23 cellular contexts compared by ENCODE assay signal in the genomic region with DNA sequence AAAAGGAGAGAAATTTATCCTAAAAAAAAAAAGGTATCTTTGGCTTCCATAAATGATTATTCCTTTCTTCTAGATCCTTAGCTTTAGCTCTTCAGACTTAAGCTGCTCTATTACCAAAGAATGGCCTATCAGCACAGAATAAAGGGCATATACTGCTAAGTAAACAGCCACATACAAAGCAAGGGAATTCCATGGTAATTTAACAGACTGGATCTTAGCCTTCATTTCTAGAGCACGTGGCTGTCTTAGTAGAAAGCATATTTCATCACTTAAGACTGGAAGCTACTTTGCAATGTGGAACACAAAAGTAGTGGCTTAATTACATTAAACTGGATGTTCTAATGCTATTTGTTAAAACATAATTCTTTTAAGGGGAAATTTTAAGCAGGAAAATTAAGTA. TPM values are rescaled to one million over a fixed set of nuclear protein-coding genes. Genes with fewer than 3 reads are reported as not detected.
A peak's percentile ranks its signal among the peaks of the same experiment; 100 is the strongest.
DNase-seq lines count a peak whose midpoint lies in the region; ATAC-seq and TF ChIP-seq lines count a peak whose summit lies in the region.
"Had no signal": no experiment of that assay in that cellular context is flagged by ENCODE, and none has a peak within 500 bp of the region (broad histone marks: within the 10 kb centered on the region; RNA-seq: fewer than 3 reads in every experiment).

No MANE protein-coding gene starts in this region.

- intact Hi-C loops in naive thymus-derived CD4-positive, alpha-beta T cell (cut with micrococcal nuclease): no loop called here

- no peak overlapping the region for H4K8ac ChIP-seq in H9 (replicated peaks; ENCODE audit: insufficient read length, low read depth, low read length)

- H3K4me2 ChIP-seq in H9 (ENCODE audit: insufficient read depth, insufficient read length, low read length) (no peak overlapping the region), neural progenitor cell (peak overlapping the region; percentile 57)
- H3K4me2 ChIP-seq: KMS-11, PC-9 had no signal

- no peaks in the 10 kb centered on the region for H3K23me2 ChIP-seq in H9 (ENCODE audit: insufficient read length, low read depth, low read length, poor library complexity, severe bottlenecking)

- H4K91ac ChIP-seq in H9 (ENCODE audit: insufficient read length, low read depth, low read length): no peak overlapping the region

- H3K56ac ChIP-seq in H9 (ENCODE audit: insufficient read length, low read depth, low read length): no peak overlapping the region

- H3K18ac ChIP-seq in H9 (ENCODE audit: insufficient read length, low read depth, low read length): no peak overlapping the region

- no peak overlapping the region for H2AK5ac ChIP-seq in H9 (ENCODE audit: insufficient read length, low read length)

- H3K4me3 ChIP-seq in HUES48 (ENCODE audit: low read depth, low read length): no peak overlapping the region
- H3K4me3 ChIP-seq in neural progenitor cell: no peak overlapping the region
- H3K4me3 ChIP-seq in naive thymus-derived CD4-positive, alpha-beta T cell (ENCODE audit: low read length): no peak overlapping the region
- H3K4me3 ChIP-seq: PC-9 had no signal

- no peak overlapping the region for H2BK20ac ChIP-seq in H9 (ENCODE audit: low read depth, low read length, poor library complexity, severe bottlenecking)

- H3K27ac Mint-ChIP-seq in H9 (peak overlapping the region in 2 of 3 experiments; percentile 11 to 38; a peak in 1 of 7 replicates), neural progenitor cell (no peak overlapping the region)
- no peak overlapping the region for H3K27ac Mint-ChIP-seq in naive thymus-derived CD4-positive, alpha-beta T cell
- H3K27ac Mint-ChIP-seq: CD4-positive, CD25-positive, alpha-beta regulatory T cell had no signal

- peaks cover 13 to 17% of the 10 kb centered on the region in 2 experiments for H3K4me1 Mint-ChIP-seq in H9
- peaks cover 12% of the 10 kb centered on the region for H3K4me1 Mint-ChIP-seq in neural progenitor cell
- peaks cover 31 to 68% (median 49%) of the 10 kb centered on the region in 7 donors for H3K4me1 Mint-ChIP-seq in naive thymus-derived CD4-positive, alpha-beta T cell

- no peak overlapping the region for H4K5ac ChIP-seq in H9 (ENCODE audit: insufficient read length, low read depth, low read length)

- H3K79me2 ChIP-seq in H9 (ENCODE audit: insufficient read depth, low read length) (no peaks in the 10 kb centered on the region; the same call in 1 of the 2 replicates), neural progenitor cell (ENCODE audit: low read depth) (peaks cover 84% of the 10 kb centered on the region)

- POLR2A ChIA-PET in naive thymus-derived CD4-positive, alpha-beta T cell (lab: Charles Lee): interaction anchor here (0.6 kb wide), 1 partner anchor 94 kb away, joined by 5 read pairs; no protein-coding TSS in a partner anchor

- DNase-seq in H9 (no peak), amniotic epithelial cell (ENCODE audit: low read depth) (peak; percentile 52), neural progenitor cell (ENCODE audit: low spot score) (peak; percentile 10), LoVo (ENCODE audit: low spot score) (no peak), activated gamma-delta T cell treated with Interleukin-2 at 50 U/mL for 16 hours (no peak), NCI-H2196 (lab: John Stamatoyannopoulos, UW; ENCODE audit: unreplicated experiment) (no peak)
- no peak for DNase-seq in naive thymus-derived CD4-positive, alpha-beta T cell
- DNase-seq: CD4-positive, CD25-positive, alpha-beta regulatory T cell; EL; GF-D8; H7; IMR-90; NCI-H1417; NCI-H187 treated with DMSO at 0.1 percent for 48 hours; NCI-H2171; NCI-H748 treated with DMSO at 0.1 percent for 48 hours; PC-9; RPMI8226; SHP77; SW 1271 had no signal

- H3K4me3 Mint-ChIP-seq in H9: no peak overlapping the region
- H3K4me3 Mint-ChIP-seq in neural progenitor cell: no peak overlapping the region
- H3K4me3 Mint-ChIP-seq in naive thymus-derived CD4-positive, alpha-beta T cell: no peak overlapping the region
- H3K4me3 Mint-ChIP-seq: CD4-positive, CD25-positive, alpha-beta regulatory T cell had no signal

- no peak for ATAC-seq in naive thymus-derived CD4-positive, alpha-beta T cell

- no CpG with 5 or more reads among the region's 1 CpG for WGBS in H9 (ENCODE audit: extremely low coverage, insufficient read length, low lambda C conversion rate)

- H3K27me3 ChIP-seq in H9 (ENCODE audit: insufficient read depth, low read length) (no peaks in the 10 kb centered on the region), HUES48 (ENCODE audit: control insufficient read depth, insufficient read depth, low read length) (no peaks in the 10 kb centered on the region), neural progenitor cell (no peaks in the 10 kb centered on the region)
- no peaks in the 10 kb centered on the region for H3K27me3 ChIP-seq in naive thymus-derived CD4-positive, alpha-beta T cell (ENCODE audit: control insufficient read depth in 2 of 2, insufficient read depth in 2 of 2, low read length in 2 of 2)

- H3K36me3 ChIP-seq in HUES48 (ENCODE audit: control insufficient read depth, insufficient read depth, low read length) (peaks cover 17% of the 10 kb centered on the region), neural progenitor cell (no peaks in the 10 kb centered on the region)
- H3K36me3 ChIP-seq in naive thymus-derived CD4-positive, alpha-beta T cell (ENCODE audit: control insufficient read depth in 2 of 3, insufficient read depth in 3 of 3, low read length in 3 of 3): peaks cover 0 to 23% (median 7%) of the 10 kb centered on the region in 3 experiments

- no peak overlapping the region for H3K4ac ChIP-seq in H9 (ENCODE audit: low read depth, low read length)

- H3K4me1 ChIP-seq in H9 (ENCODE audit: insufficient read depth, low read length) (no peaks in the 10 kb centered on the region; the same call in 1 of the 2 replicates), HUES48 (ENCODE audit: control insufficient read depth, insufficient read depth, low read length) (peaks cover 7% of the 10 kb centered on the region), neural progenitor cell (peaks cover 5% of the 10 kb centered on the region)
- H3K4me1 ChIP-seq in naive thymus-derived CD4-positive, alpha-beta T cell (ENCODE audit: control insufficient read depth in 2 of 2, insufficient read depth in 2 of 2, low read length in 2 of 2): peaks cover 8 to 12% of the 10 kb centered on the region in 2 donors

- H2BK12ac ChIP-seq in H9 (ENCODE audit: insufficient read length, low read depth, low read length): no peak overlapping the region

- no peak overlapping the region for H2BK120ac ChIP-seq in H9 (ENCODE audit: low read depth, low read length, poor library complexity, severe bottlenecking)

- no peaks in the 10 kb centered on the region for H3K27me3 Mint-ChIP-seq in H9 (ENCODE audit: low read depth)
- H3K27me3 Mint-ChIP-seq in neural progenitor cell (ENCODE audit: insufficient read depth, low read depth): no peaks in the 10 kb centered on the region
- no peaks in the 10 kb centered on the region for H3K27me3 Mint-ChIP-seq in naive thymus-derived CD4-positive, alpha-beta T cell
- H3K27me3 Mint-ChIP-seq: CD4-positive, CD25-positive, alpha-beta regulatory T cell had no signal

- H3K9me3 ChIP-seq in H9 (ENCODE audit: control insufficient read depth, low read depth, low read length) (no peaks in the 10 kb centered on the region), HUES48 (ENCODE audit: control insufficient read depth, insufficient read depth, low read length) (no peaks in the 10 kb centered on the region), neural progenitor cell (ENCODE audit: low read depth) (no peaks in the 10 kb centered on the region)
- no peaks in the 10 kb centered on the region for H3K9me3 ChIP-seq in naive thymus-derived CD4-positive, alpha-beta T cell (ENCODE audit: control insufficient read depth in 2 of 3, low read length in 3 of 3)

- no peak overlapping the region for H2BK15ac ChIP-seq in H9 (ENCODE audit: low read depth, low read length)

- no peak overlapping the region for H3T11ph ChIP-seq in H9 (ENCODE audit: low read length)

- no peaks in the 10 kb centered on the region for H3F3A ChIP-seq in neural progenitor cell (ENCODE audit: low read depth)

- no peak for TF ChIP-seq CTCF in H9 (conservative IDR thresholded peaks at IDR 0.05)
- TF ChIP-seq CTCF in neural progenitor cell (IDR thresholded peaks at IDR 0.05): no peak

- no peak overlapping the region for H2BK5ac ChIP-seq in H9 (ENCODE audit: insufficient read length, low read length)

- H3K9ac ChIP-seq in H9 (ENCODE audit: extremely low read depth, insufficient read length, low read length) (no peak overlapping the region), HUES48 (ENCODE audit: low read depth, low read length) (peak overlapping the region; percentile 48; the same call in 1 of the 2 replicates), neural progenitor cell (no peak overlapping the region)
- H3K9ac ChIP-seq: KMS-11 had no signal

- H4K20me1 ChIP-seq in H9 (ENCODE audit: control insufficient read depth, insufficient read depth, insufficient read length) (no peaks in the 10 kb centered on the region), neural progenitor cell (ENCODE audit: low read depth) (peaks cover 31% of the 10 kb centered on the region)

- no peak overlapping the region for H3K14ac ChIP-seq in H9 (ENCODE audit: insufficient read depth, low read length)

- CTCF ChIA-PET in naive thymus-derived CD4-positive, alpha-beta T cell (lab: Charles Lee): interaction anchor here (2.0 kb wide), 1 partner anchor 149 kb away, joined by 4 read pairs; no protein-coding TSS in a partner anchor

- no peak overlapping the region for H3K23ac ChIP-seq in H9 (ENCODE audit: insufficient read length, low read depth, low read length)

- H3K79me1 ChIP-seq in H9 (ENCODE audit: insufficient read depth, low read depth, low read length, poor library complexity, severe bottlenecking): no peaks in the 10 kb centered on the region

- H3K36me3 Mint-ChIP-seq in H9 (ENCODE audit: insufficient read depth in 1 of 3, low read depth in 3 of 3) (peaks cover 7 to 15% (median 11%) of the 10 kb centered on the region in 3 experiments; a peak in 6 of 7 replicates), neural progenitor cell (peaks cover 14% of the 10 kb centered on the region)
- H3K36me3 Mint-ChIP-seq in naive thymus-derived CD4-positive, alpha-beta T cell: peaks cover 4 to 22% (median 14%) of the 10 kb centered on the region in 5 donors

- no peak overlapping the region for H3K27ac ChIP-seq in H9 (ENCODE audit: insufficient read length, low read depth, low read length)
- H3K27ac ChIP-seq in HUES48 (ENCODE audit: low read depth, low read length): no peak overlapping the region
- H3K27ac ChIP-seq in neural progenitor cell: no peak overlapping the region
- H3K27ac ChIP-seq in naive thymus-derived CD4-positive, alpha-beta T cell (ENCODE audit: low read depth, low read length): no peak overlapping the region
- H3K27ac ChIP-seq: HL-60, KMS-11, PC-9 had no signal

- H2AFZ ChIP-seq in H9 (ENCODE audit: low read length) (no peak overlapping the region), neural progenitor cell (replicated peaks) (no peak overlapping the region)
- H2AFZ ChIP-seq: PC-9 had no signal

- no peaks in the 10 kb centered on the region for H3K9me3 Mint-ChIP-seq in H9
- H3K9me3 Mint-ChIP-seq in neural progenitor cell: no peaks in the 10 kb centered on the region
- no peaks in the 10 kb centered on the region for H3K9me3 Mint-ChIP-seq in naive thymus-derived CD4-positive, alpha-beta T cell
- H3K9me3 Mint-ChIP-seq: CD4-positive, CD25-positive, alpha-beta regulatory T cell had no signal

RNA-seq across cellular contexts. Expression of gene TMED10, which starts 23.1 kb away (rescaled TPM):
- 176 and 180 TPM in 2 replicates for total RNA-seq in H9 (2021)
- total RNA-seq in neural progenitor cell (ENCODE audit: low replicate concordance): 176 and 220 TPM in 2 replicates
- 100 to 1,000 TPM; 155 to 233 (median 171) TPM for total RNA-seq in naive thymus-derived CD4-positive, alpha-beta T cell
- polyA plus RNA-seq in naive thymus-derived CD4-positive, alpha-beta T cell: 100 to 1,000 TPM; 204 to 245 TPM

RNA-seq across cellular contexts. Expression of gene NEK9, which starts 26.4 kb away (rescaled TPM):
- total RNA-seq in H9 (2021): 56.5 and 61.4 TPM in 2 replicates
- 25.9 and 28.3 TPM in 2 replicates for total RNA-seq in neural progenitor cell (ENCODE audit: low replicate concordance)
- total RNA-seq in naive thymus-derived CD4-positive, alpha-beta T cell: 100 to 1,000 TPM in 2 of 5 experiments, 10 to 100 TPM in 3; 81.7 to 141 (median 84.7) TPM
- polyA plus RNA-seq in naive thymus-derived CD4-positive, alpha-beta T cell: 10 to 100 TPM; 16.6 to 17.2 TPM

Comparison
In these comparisons a context has a peak if more than half of its experiments do, and no peak if none do; other contexts are left out.
1. DNase-seq: peak in amniotic epithelial cell (single experiment) and neural progenitor cell (single experiment); none in H9 (single experiment), LoVo (single experiment), naive thymus-derived CD4-positive, alpha-beta T cell (0 of 9), activated gamma-delta T cell treated with Interleukin-2 at 50 U/mL for 16 hours (single experiment) and NCI-H2196 (single experiment).
2. H3K27ac Mint-ChIP-seq: peak in H9 (2 of 3); none in neural progenitor cell (single experiment) and naive thymus-derived CD4-positive, alpha-beta T cell (0 of 9).